ENCODE assay signal across 29 cellular contexts in genomic region chr2:207173651-207174050, GRCh38.
"Had no signal": no experiment of that assay in that cellular context is flagged by ENCODE, and none has a peak within 500 bp of the region (broad histone marks: within the 10 kb centered on the region; RNA-seq: fewer than 3 reads in every experiment).

No MANE protein-coding gene starts in this region.

- H3K36me3 Mint-ChIP-seq: naive B cell; naive thymus-derived CD8-positive, alpha-beta T cell; natural killer cell treated with Interleukin-12 subunit alpha and Interleukin-12 subunit beta and Interleukin-15 and Interleukin-18, amount 100 ng/mL, for 72 hours; stimulated activated effector memory CD8-positive, alpha-beta T cell treated with anti-CD3 and anti-CD28 coated beads, Interleukin-12 subunit alpha, Interleukin-12 subunit beta, amount 100 ng/mL, for 72 hours; type B pancreatic cell had no signal

- H2AFZ ChIP-seq: neural progenitor cell, parathyroid adenoma had no signal

- H3K9ac ChIP-seq: neural progenitor cell, parathyroid adenoma had no signal

- H3K4me1 Mint-ChIP-seq: stimulated activated effector memory CD8-positive, alpha-beta T cell treated with anti-CD3 and anti-CD28 coated beads, Interleukin-12 subunit alpha, Interleukin-12 subunit beta, amount 100 ng/mL, for 72 hours had no signal

- H3K9me3 ChIP-seq: ovary, psoas muscle, stomach, thoracic aorta, thyroid gland, tibial nerve, upper lobe of right lung, uterus had no signal

- H3K9me3 Mint-ChIP-seq: natural killer cell treated with Interleukin-12 subunit alpha and Interleukin-12 subunit beta and Interleukin-15 and Interleukin-18, amount 100 ng/mL, for 72 hours; stimulated activated effector memory CD8-positive, alpha-beta T cell treated with anti-CD3 and anti-CD28 coated beads, Interleukin-12 subunit alpha, Interleukin-12 subunit beta, amount 100 ng/mL, for 72 hours; stimulated activated naive CD8-positive, alpha-beta T cell treated with anti-CD3 and anti-CD28 coated beads, Interleukin-15, Interleukin-2, amounts not matched to agents 100 ng/mL and 50 ng/mL, for 24 hours had no signal

- H3K4me3 ChIP-seq: neural progenitor cell, ovary, psoas muscle, skin epidermis, stomach, thoracic aorta, thyroid gland, tibial nerve, upper lobe of right lung, uterus had no signal

- H3K4me2 ChIP-seq: neural progenitor cell had no signal

- H3K4me1 ChIP-seq: neural progenitor cell, parathyroid adenoma, psoas muscle, stomach, thyroid gland, upper lobe of right lung, uterus had no signal

- DNase-seq: naive B cell; naive thymus-derived CD8-positive, alpha-beta T cell; nephron progenitor cell; occipital lobe; ovary; posterior cingulate gyrus; psoas muscle; right cardiac atrium; stimulated activated CD4-positive, alpha-beta T cell treated with anti-CD3 and anti-CD28 coated beads, Interleukin-15, amount 100 ng/mL, for 24 hours; stimulated activated CD4-positive, alpha-beta T cell treated with anti-CD3 and anti-CD28 coated beads, Interleukin-2, amount 100 ng/mL, for 24 hours; stimulated activated CD4-positive, alpha-beta T cell treated with anti-CD3 and anti-CD28 coated beads, Interleukin-2, amount 100 ng/mL, for 48 hours; stimulated activated CD4-positive, alpha-beta T cell treated with anti-CD3 and anti-CD28 coated beads, Interleukin-4, amount 100 ng/mL, for 24 hours; stimulated activated naive B cell treated with anti-CD40 and anti-IgM and Interleukin-4, amounts not matched to agents 10 μg/mL and 1 μg/mL and 100 μg/mL, for 72 hours; stimulated activated naive CD4-positive, alpha-beta T cell treated with Interleukin-2 at 50 U/mL for 16 hours; stomach; thyroid gland; upper lobe of right lung; uterus had no signal

- H3K27ac ChIP-seq: neural progenitor cell, ovary, parathyroid adenoma, psoas muscle, skin epidermis, stomach, thoracic aorta, thyroid gland, tibial nerve, upper lobe of right lung, uterus had no signal

- H3K36me3 ChIP-seq: neural progenitor cell, ovary, stomach, thoracic aorta, thyroid gland, tibial nerve, upper lobe of right lung, uterus had no signal

- H3K27me3 Mint-ChIP-seq: naive B cell; naive thymus-derived CD8-positive, alpha-beta T cell; progenitor cell of endocrine pancreas; stimulated activated naive B cell treated with anti-CD40 and anti-IgM and Interleukin-4, amounts not matched to agents 10 μg/mL and 1 μg/mL and 100 μg/mL, for 72 hours; stimulated activated naive CD8-positive, alpha-beta T cell treated with anti-CD3 and anti-CD28 coated beads, Interleukin-15, Interleukin-2, amounts not matched to agents 100 ng/mL and 50 ng/mL, for 24 hours; type B pancreatic cell had no signal

- ATAC-seq: naive thymus-derived CD8-positive, alpha-beta T cell; natural killer cell treated with Interleukin-12 subunit alpha and Interleukin-12 subunit beta and Interleukin-15 and Interleukin-18, amount 100 ng/mL, for 72 hours; psoas muscle; right cardiac atrium; sciatic nerve; stimulated activated effector memory CD8-positive, alpha-beta T cell treated with anti-CD3 and anti-CD28 coated beads, Interleukin-12 subunit alpha, Interleukin-12 subunit beta, amount 100 ng/mL, for 72 hours; stimulated activated naive B cell treated with anti-CD40 and anti-IgM and Interleukin-4, amounts not matched to agents 10 μg/mL and 1 μg/mL and 100 μg/mL, for 72 hours; upper lobe of right lung had no signal

- H3K27ac Mint-ChIP-seq: naive thymus-derived CD8-positive, alpha-beta T cell; natural killer cell treated with Interleukin-12 subunit alpha and Interleukin-12 subunit beta and Interleukin-15 and Interleukin-18, amount 100 ng/mL, for 72 hours; nephron progenitor cell; neural progenitor cell; progenitor cell of endocrine pancreas; stimulated activated effector memory CD8-positive, alpha-beta T cell treated with anti-CD3 and anti-CD28 coated beads, Interleukin-12 subunit alpha, Interleukin-12 subunit beta, amount 100 ng/mL, for 72 hours; stimulated activated naive B cell treated with anti-CD40 and anti-IgM and Interleukin-4, amounts not matched to agents 10 μg/mL and 1 μg/mL and 100 μg/mL, for 72 hours; stimulated activated naive CD8-positive, alpha-beta T cell treated with anti-CD3 and anti-CD28 coated beads, Interleukin-15, Interleukin-2, amounts not matched to agents 100 ng/mL and 50 ng/mL, for 24 hours; type B pancreatic cell had no signal

- H3K4me3 Mint-ChIP-seq: naive B cell; naive thymus-derived CD8-positive, alpha-beta T cell; natural killer cell treated with Interleukin-12 subunit alpha and Interleukin-12 subunit beta and Interleukin-15 and Interleukin-18, amount 100 ng/mL, for 72 hours; nephron progenitor cell; neural progenitor cell; stimulated activated effector memory CD8-positive, alpha-beta T cell treated with anti-CD3 and anti-CD28 coated beads, Interleukin-12 subunit alpha, Interleukin-12 subunit beta, amount 100 ng/mL, for 72 hours; stimulated activated naive B cell treated with anti-CD40 and anti-IgM and Interleukin-4, amounts not matched to agents 10 μg/mL and 1 μg/mL and 100 μg/mL, for 72 hours; stimulated activated naive CD8-positive, alpha-beta T cell treated with anti-CD3 and anti-CD28 coated beads, Interleukin-15, Interleukin-2, amounts not matched to agents 100 ng/mL and 50 ng/mL, for 24 hours; type B pancreatic cell had no signal

- H3K27me3 ChIP-seq: neural progenitor cell, ovary, stomach, thyroid gland, tibial nerve, upper lobe of right lung, uterus had no signal

- H3K79me2 ChIP-seq: parathyroid adenoma had no signal
